ENCODE assay signal across 21 cellular contexts in genomic region chr6:30676660-30677270, GRCh38. TPM values are rescaled to one million over a fixed set of nuclear protein-coding genes. Genes with fewer than 3 reads are reported as not detected.
DNase-seq lines count a peak whose midpoint lies in the region; ATAC-seq and TF ChIP-seq lines count a peak whose summit lies in the region.
"Had no signal": no experiment of that assay in that cellular context is flagged by ENCODE, and none has a peak within 500 bp of the region (broad histone marks: within the 10 kb centered on the region; RNA-seq: fewer than 3 reads in every experiment).

No MANE protein-coding gene starts in this region.

- DNase-seq in AG04450 (ENCODE audit: low read depth, low spot score) (no peak), CD14-positive monocyte (ENCODE audit: low spot score) (no peak), memory B cell (ENCODE audit: low spot score in 2 of 2) (no peak), G401 (ENCODE audit: low spot score) (no peak), NCI-H1105 (lab: John Stamatoyannopoulos, UW) (no peak), ACHN (no peak)
- DNase-seq: activated CD4-positive, alpha-beta T cell treated with anti-CD3 and anti-CD28 coated beads, Interleukin-2, amount 50 U/mL, for 1 hour; amygdala; caudate nucleus; DND-41; esophagus squamous epithelium; Kasumi-1; left ventricle myocardium superior; NCI-H1105 treated with DMSO at 0.1 percent for 48 hours; NCI-H774; psoas muscle; SK-N-SH; small intestine; stimulated activated CD4-positive, alpha-beta T cell treated with anti-CD3 and anti-CD28 coated beads, Interleukin-4, amount 100 ng/mL, for 24 hours had no signal

- no peak overlapping the region for H3K4me3 Mint-ChIP-seq in CD14-positive monocyte
- H3K4me3 Mint-ChIP-seq in activated naive CD8-positive, alpha-beta T cell, result peak overlapping the region; percentile 17
- no peak overlapping the region for H3K4me3 Mint-ChIP-seq in memory B cell

- H3K36me3 Mint-ChIP-seq in CD14-positive monocyte (peaks cover 52 to 61% of the 10 kb centered on the region in 2 donors), memory B cell (peaks cover 19% of the 10 kb centered on the region)
- H3K36me3 Mint-ChIP-seq in activated naive CD8-positive, alpha-beta T cell, result peaks cover 10% of the 10 kb centered on the region

- H3K9me3 Mint-ChIP-seq in CD14-positive monocyte, result peaks cover 0 to 2% (median 0%) of the 10 kb centered on the region in 7 donors
- no peaks in the 10 kb centered on the region for H3K9me3 Mint-ChIP-seq in activated naive CD8-positive, alpha-beta T cell (ENCODE audit: low read depth)
- H3K9me3 Mint-ChIP-seq in memory B cell, result no peaks in the 10 kb centered on the region

- H3K27ac Mint-ChIP-seq in CD14-positive monocyte, result peak overlapping the region in 5 of 7 donors; percentile 8 to 72 (median 63)
- H3K27ac Mint-ChIP-seq in activated naive CD8-positive, alpha-beta T cell, result peak overlapping the region; percentile 86
- peak overlapping the region; percentile 59 for H3K27ac Mint-ChIP-seq in memory B cell

- intact Hi-C loops in CD14-positive monocyte (cut with micrococcal nuclease), result loop anchor here in 1 of 2 donors (5.0 kb wide), 1 partner anchor 201 kb away; no protein-coding TSS in a partner anchor

- H3K27me3 Mint-ChIP-seq in CD14-positive monocyte (ENCODE audit: low read depth in 3 of 3), result no peaks in the 10 kb centered on the region
- no peaks in the 10 kb centered on the region for H3K27me3 Mint-ChIP-seq in activated naive CD8-positive, alpha-beta T cell
- no peaks in the 10 kb centered on the region for H3K27me3 Mint-ChIP-seq in memory B cell

- H3K4me1 Mint-ChIP-seq in CD14-positive monocyte, result peaks cover 49% of the 10 kb centered on the region
- peaks cover 33% of the 10 kb centered on the region for H3K4me1 Mint-ChIP-seq in activated naive CD8-positive, alpha-beta T cell (ENCODE audit: low read depth)
- peaks cover 32% of the 10 kb centered on the region for H3K4me1 Mint-ChIP-seq in memory B cell

- no peak overlapping the region for H3K4me3 ChIP-seq in AG04450 (ENCODE audit: low read depth, low read length)
- H3K4me3 ChIP-seq: esophagus squamous epithelium, psoas muscle had no signal

- no peak for TF ChIP-seq CTCF in AG04450 (IDR thresholded peaks at IDR 0.05; ENCODE audit: low read depth, low read length)
- no peak for TF ChIP-seq CTCF in CD14-positive monocyte (IDR thresholded peaks at IDR 0.05)

- H3K27me3 ChIP-seq in AG04450 (ENCODE audit: control insufficient read depth, insufficient read depth, low read length), result no peaks in the 10 kb centered on the region
- H3K27me3 ChIP-seq: esophagus squamous epithelium had no signal

- in situ Hi-C loops in G401 (cut with HindIII; ENCODE audit: low sequenced_read_pairs), result no loop called here
- in situ Hi-C loops in ACHN (cut with HindIII; ENCODE audit: low pct_ligation_motif_present, low pct_unique_long_range_greater_than_20kb, low sequenced_read_pairs), result no loop called here

- ATAC-seq in memory B cell (ENCODE audit: low read depth) (no peak), HG03378 (IDR thresholded peaks at IDR 0.05; ENCODE audit: unreplicated experiment) (no peak)
- ATAC-seq: left ventricle myocardium superior, psoas muscle had no signal

- no peaks in the 10 kb centered on the region; the same call in 1 of the 2 replicates for H3K9me3 ChIP-seq in AG04450 (ENCODE audit: control insufficient read depth, insufficient read depth, low read length)
- H3K9me3 ChIP-seq: esophagus squamous epithelium, psoas muscle, SK-N-SH had no signal

- H3K27ac ChIP-seq in AG04450 (ENCODE audit: low read depth, low read length), result peak overlapping the region; percentile 31
- H3K27ac ChIP-seq: esophagus squamous epithelium, psoas muscle had no signal

- POLR2A ChIA-PET in AG04450 (lab: Yijun Ruan, JAX), result no interaction called here

- CTCF ChIA-PET in AG04450 (lab: Charles Lee), result interaction anchor here (6.6 kb wide), 1 partner anchor 46 kb away, joined by 105 read pairs; the partner anchor contains the start of gene TUBB

RNA-seq across cellular contexts. Expression of gene DHX16, which starts 4.0 kb away (rescaled TPM):
- 27.6 and 31.9 TPM in 2 replicates for polyA plus RNA-seq in AG04450 (2011; rRNA removed)
- 32.9 and 40.2 TPM in 2 replicates for polyA minus RNA-seq in AG04450 (2011; rRNA and poly(A)+ RNA removed)
- polyA plus RNA-seq in CD14-positive monocyte, result 10 to 100 TPM; 16.4 to 19.0 TPM
- 59.8 and 73.2 TPM in 2 replicates for total RNA-seq in G401 (2014; rRNA removed; shearing (Covaris generic))

RNA-seq across cellular contexts. Expression of gene PPP1R18, which starts 9.7 kb away (rescaled TPM):
- polyA plus RNA-seq in AG04450 (2011; rRNA removed), result 83.2 and 89.6 TPM in 2 replicates
- polyA minus RNA-seq in AG04450 (2011; rRNA and poly(A)+ RNA removed), result 70.7 and 74.2 TPM in 2 replicates
- 10 to 100 TPM; 58.5 to 78.9 TPM for polyA plus RNA-seq in CD14-positive monocyte
- total RNA-seq in G401 (2014; rRNA removed; shearing (Covaris generic)), result 53.7 and 54.3 TPM in 2 replicates

RNA-seq across cellular contexts. Expression of gene NRM, which starts 14.0 kb away (rescaled TPM):
- polyA plus RNA-seq in AG04450 (2011; rRNA removed) (14.6 and 17.4 TPM in 2 replicates), CD14-positive monocyte (10 to 100 TPM; 25.9 to 35.0 TPM)
- polyA minus RNA-seq in AG04450 (2011; rRNA and poly(A)+ RNA removed), result 11.0 and 15.0 TPM in 2 replicates
- 2.6 and 8.8 TPM in 2 replicates for total RNA-seq in G401 (2014; rRNA removed; shearing (Covaris generic))

RNA-seq across cellular contexts. Expression of gene C6orf136, which starts 29.8 kb away (rescaled TPM):
- polyA plus RNA-seq in AG04450 (2011; rRNA removed) (5.1 and 5.5 TPM in 2 replicates), CD14-positive monocyte (1 to 10 TPM; 2.0 to 2.7 TPM)
- 8.2 and 14.0 TPM in 2 replicates for polyA minus RNA-seq in AG04450 (2011; rRNA and poly(A)+ RNA removed)
- 5.3 and 11.7 TPM in 2 replicates for total RNA-seq in G401 (2014; rRNA removed; shearing (Covaris generic))

RNA-seq across cellular contexts. Expression of gene MDC1, which starts 40.3 kb away (rescaled TPM):
- 4.1 and 6.8 TPM in 2 replicates for polyA plus RNA-seq in AG04450 (2011; rRNA removed)
- 9.0 and 9.5 TPM in 2 replicates for polyA minus RNA-seq in AG04450 (2011; rRNA and poly(A)+ RNA removed)
- under 1 TPM; 0.27 to 0.34 TPM for polyA plus RNA-seq in CD14-positive monocyte
- total RNA-seq in G401 (2014; rRNA removed; shearing (Covaris generic)), result 2.5 and 14.3 TPM in 2 replicates
